In the genomic region with DNA sequence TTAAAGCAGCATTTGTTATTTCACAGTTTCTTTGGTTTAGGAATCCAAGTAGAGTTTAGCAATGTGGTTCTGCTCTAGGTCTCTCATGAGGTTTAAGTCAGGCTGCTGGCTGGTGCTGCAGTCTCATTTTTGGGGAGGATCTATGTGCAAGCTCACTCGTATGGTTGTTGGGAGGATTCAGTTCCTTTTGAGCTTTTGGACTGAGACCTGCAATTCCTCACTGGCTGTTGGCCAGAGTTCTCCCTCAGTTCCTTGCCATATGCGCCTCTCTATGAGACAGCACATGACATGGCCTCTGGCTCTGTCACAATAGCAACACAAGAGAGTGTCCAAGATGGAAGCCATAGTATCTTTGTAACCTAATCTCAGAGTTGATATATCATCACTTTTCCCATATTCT, we compare ENCODE assay signal across 21 cellular contexts.
DNase-seq lines count a peak whose midpoint lies in the region; ATAC-seq, FAIRE-seq and TF ChIP-seq lines count a peak whose summit lies in the region.
"Had no signal": no experiment of that assay in that cellular context is flagged by ENCODE, and none has a peak within 500 bp of the region (broad histone marks: within the 10 kb centered on the region; RNA-seq: fewer than 3 reads in every experiment).

No MANE protein-coding gene starts in this region.

- H3K9ac ChIP-seq in HepG2 (ENCODE audit: insufficient read depth, low read depth, low read length) (no peak overlapping the region), mesenchymal stem cell (ENCODE audit: low read length) (peak overlapping the region; percentile 5)

- no peak overlapping the region for H3K27ac Mint-ChIP-seq in stimulated activated naive B cell treated with anti-CD40 and anti-IgM and Interleukin-4, amounts not matched to agents 10 μg/mL and 1 μg/mL and 100 μg/mL, for 72 hours
- no peak overlapping the region for H3K27ac Mint-ChIP-seq in mesothelial cell of epicardium
- H3K27ac Mint-ChIP-seq: activated CD4-positive, alpha-beta T cell treated with anti-CD3 and anti-CD28 coated beads, Interleukin-2, amount 10 ng/mL, durations not matched to agents 24 days and 14 days had no signal

- no peaks in the 10 kb centered on the region for H3K79me1 ChIP-seq in mesenchymal stem cell (replicated peaks; ENCODE audit: low read length, poor library complexity, severe bottlenecking)

- peaks cover 29 to 31% of the 10 kb centered on the region in 2 donors for H3K36me3 Mint-ChIP-seq in stimulated activated naive B cell treated with anti-CD40 and anti-IgM and Interleukin-4, amounts not matched to agents 10 μg/mL and 1 μg/mL and 100 μg/mL, for 72 hours
- peaks cover 2% of the 10 kb centered on the region for H3K36me3 Mint-ChIP-seq in mesothelial cell of epicardium

- TF ChIP-seq CTCF in right lobe of liver (IDR thresholded peaks at IDR 0.05) (no peak), HepG2 (CRISPR knock-in tag; IDR thresholded peaks at IDR 0.05) (no peak), mesothelial cell of epicardium (IDR thresholded peaks at IDR 0.05; ENCODE audit: unreplicated experiment) (no peak)

- no peak overlapping the region for H3K4me2 ChIP-seq in HepG2 (ENCODE audit: low read depth, low read length)
- H3K4me2 ChIP-seq in mesenchymal stem cell (ENCODE audit: low read length, poor library complexity, severe bottlenecking), result no peak overlapping the region

- no TSS peak for BruUV-seq in HepG2 (replicated peaks; lab: Mats Ljungman, UMichigan)

- H3K4me3 Mint-ChIP-seq in stimulated activated naive B cell treated with anti-CD40 and anti-IgM and Interleukin-4, amounts not matched to agents 10 μg/mL and 1 μg/mL and 100 μg/mL, for 72 hours, result no peak overlapping the region
- no peak overlapping the region for H3K4me3 Mint-ChIP-seq in mesothelial cell of epicardium
- H3K4me3 Mint-ChIP-seq: activated CD4-positive, alpha-beta T cell treated with anti-CD3 and anti-CD28 coated beads, Interleukin-2, amount 10 ng/mL, durations not matched to agents 24 days and 14 days; central memory CD8-positive, alpha-beta T cell had no signal

- ATAC-seq in right lobe of liver (peak in 3 of 4 donors; percentile 42 to 63 (median 46)), HepG2 (no peak)
- no peak for ATAC-seq in stimulated activated naive B cell treated with anti-CD40 and anti-IgM and Interleukin-4, amounts not matched to agents 10 μg/mL and 1 μg/mL and 100 μg/mL, for 72 hours (replicated peaks)
- ATAC-seq: GM12878 had no signal

- no peak overlapping the region for H2AFZ ChIP-seq in HepG2 (ENCODE audit: low read length)
- no peak overlapping the region for H2AFZ ChIP-seq in mesenchymal stem cell (ENCODE audit: low read depth, low read length)

- TF ChIP-seq POLR2A in right lobe of liver (IDR thresholded peaks at IDR 0.05), result no peak
- TF ChIP-seq POLR2A in HepG2 (IDR thresholded peaks at IDR 0.05; ENCODE audit: insufficient read depth in 1 of 2, low read depth in 2 of 2, low read length in 2 of 2), result no peak

- H3K14ac ChIP-seq in mesenchymal stem cell (ENCODE audit: low read length in 2 of 2), result no peak overlapping the region

- intact Hi-C loops in right lobe of liver (cut with DNase I) (no loop called here), HepG2 (cut with micrococcal nuclease; ENCODE audit: unreplicated experiment) (no loop called here)

- no peak overlapping the region for H4K8ac ChIP-seq in mesenchymal stem cell (ENCODE audit: low read length)

- H3K27ac ChIP-seq in right lobe of liver, result no peak overlapping the region
- H3K27ac ChIP-seq in HepG2 (ENCODE audit: extremely low read length, insufficient read depth, low read length), result no peak overlapping the region
- H3K27ac ChIP-seq in mesenchymal stem cell (ENCODE audit: low read length, poor library complexity, severe bottlenecking), result no peak overlapping the region
- H3K27ac ChIP-seq: ascending aorta, esophagus muscularis mucosa, neutrophil, uterus had no signal

- H3K4me3 ChIP-seq in right lobe of liver, result no peak overlapping the region
- H3K4me3 ChIP-seq in HepG2 (replicated peaks in 1 of 3; ENCODE audit: insufficient read depth in 1 of 3, low read depth in 2 of 3, low read length in 3 of 3), result no peak overlapping the region
- no peak overlapping the region for H3K4me3 ChIP-seq in mesenchymal stem cell (ENCODE audit: insufficient read depth in 1 of 2, low read depth in 1 of 2, low read length in 2 of 2)
- H3K4me3 ChIP-seq: ascending aorta, esophagus muscularis mucosa, GM12878, uterus had no signal

- no peak overlapping the region for H2BK120ac ChIP-seq in mesenchymal stem cell (ENCODE audit: low read depth, low read length)

- 76% methylated on average over 2 of the region's 2 CpGs for WGBS in right lobe of liver (ENCODE audit: insufficient coverage, low coverage, low lambda C conversion rate, missing lambda C conversion rate)
- 89% methylated on average over 2 of the region's 2 CpGs for WGBS in HepG2 (ENCODE audit: low lambda C conversion rate)
- 93% methylated on average over 2 of the region's 2 CpGs for WGBS in mesenchymal stem cell

- CTCF ChIA-PET in HepG2 (lab: Yijun Ruan, JAX; ENCODE audit: low intra/inter-chr PET ratio, low total read pairs), result no interaction called here

- H2BK15ac ChIP-seq in mesenchymal stem cell (ENCODE audit: low read depth, poor library complexity, severe bottlenecking), result no peak overlapping the region

- H3K79me2 ChIP-seq in HepG2 (ENCODE audit: insufficient read depth, low read length), result no peaks in the 10 kb centered on the region

- H3K27me3 ChIP-seq in right lobe of liver (no peaks in the 10 kb centered on the region), HepG2 (ENCODE audit: control insufficient read depth in 1 of 2, insufficient read depth in 2 of 2, low read length in 2 of 2) (no peaks in the 10 kb centered on the region), mesenchymal stem cell (ENCODE audit: control insufficient read depth in 1 of 2, insufficient read depth in 1 of 2, low read length in 2 of 2) (no peaks in the 10 kb centered on the region)
- H3K27me3 ChIP-seq: ascending aorta, esophagus muscularis mucosa, neutrophil, uterus had no signal

- no peaks in the 10 kb centered on the region for H3K9me3 Mint-ChIP-seq in stimulated activated naive B cell treated with anti-CD40 and anti-IgM and Interleukin-4, amounts not matched to agents 10 μg/mL and 1 μg/mL and 100 μg/mL, for 72 hours
- no peaks in the 10 kb centered on the region for H3K9me3 Mint-ChIP-seq in mesothelial cell of epicardium
- H3K9me3 Mint-ChIP-seq: activated CD4-positive, alpha-beta T cell treated with anti-CD3 and anti-CD28 coated beads, Interleukin-2, amount 10 ng/mL, durations not matched to agents 24 days and 14 days; central memory CD8-positive, alpha-beta T cell had no signal

- peaks cover 9 to 13% of the 10 kb centered on the region in 2 donors for H3K4me1 Mint-ChIP-seq in stimulated activated naive B cell treated with anti-CD40 and anti-IgM and Interleukin-4, amounts not matched to agents 10 μg/mL and 1 μg/mL and 100 μg/mL, for 72 hours
- peaks cover 2% of the 10 kb centered on the region for H3K4me1 Mint-ChIP-seq in mesothelial cell of epicardium

- DNase-seq in right lobe of liver, result no peak
- DNase-seq in HepG2 (ENCODE audit: low spot score), result no peak
- DNase-seq in fibroblast of gingiva (ENCODE audit: low read depth), result peak; percentile 10
- no peak for DNase-seq in mesenchymal stem cell
- no peak for DNase-seq in NK-92 treated with Interleukin-12 subunit alpha and Interleukin-12 subunit beta, amount 100 ng/mL, for 24 hours (lab: John Stamatoyannopoulos, UW)
- no peak for DNase-seq in ureter (ENCODE audit: low spot score)
- DNase-seq in stimulated activated naive B cell treated with anti-CD40 and anti-IgM and Interleukin-4, amounts not matched to agents 10 μg/mL and 1 μg/mL and 100 μg/mL, for 72 hours, result no peak
- DNase-seq in mesothelial cell of epicardium (ENCODE audit: low spot score in 2 of 2, unreplicated experiment in 2 of 2), result no peak
- DNase-seq: activated CD4-positive, alpha-beta T cell treated with anti-CD3 and anti-CD28 coated beads, Interleukin-2, amount 10 ng/mL, durations not matched to agents 24 days and 14 days; activated effector memory CD4-positive, alpha-beta T cell treated with anti-CD3 and anti-CD28 coated beads, Interleukin-2, amount 50 U/mL, for 16 hours; DMS153; effector memory CD4-positive, alpha-beta T cell; IMR-90; NCI-H146; stimulated activated CD4-positive, alpha-beta T cell treated with anti-CD3 and anti-CD28 coated beads, Interleukin-12 subunit alpha, Interleukin-12 subunit beta, amount 100 ng/mL, for 4 hours; uterus had no signal

- H3K4me1 ChIP-seq in right lobe of liver, result peaks cover 0 to 4% (median 0%) of the 10 kb centered on the region in 4 donors
- H3K4me1 ChIP-seq in HepG2 (ENCODE audit: insufficient read depth, low read length), result no peaks in the 10 kb centered on the region
- no peaks in the 10 kb centered on the region for H3K4me1 ChIP-seq in mesenchymal stem cell (ENCODE audit: control insufficient read depth, insufficient read depth, low read depth, low read length)

- FAIRE-seq in HepG2 (lab: Jason Lieb, UNC), result no peak
- FAIRE-seq: GM12878 had no signal

- no peaks in the 10 kb centered on the region for H4K20me1 ChIP-seq in HepG2 (ENCODE audit: insufficient read depth, low read length)

- H3K36me3 ChIP-seq in right lobe of liver (no peaks in the 10 kb centered on the region), HepG2 (replicated peaks in 1 of 2; ENCODE audit: control insufficient read depth in 1 of 2, insufficient read depth in 2 of 2, low read length in 2 of 2) (no peaks in the 10 kb centered on the region; a peak in 2 of 5 replicates), mesenchymal stem cell (ENCODE audit: control insufficient read depth in 1 of 2, insufficient read depth in 2 of 2, low read depth in 1 of 2, low read length in 2 of 2) (no peaks in the 10 kb centered on the region)
- H3K36me3 ChIP-seq: ascending aorta, esophagus muscularis mucosa, uterus had no signal

- no peak overlapping the region for H3K18ac ChIP-seq in mesenchymal stem cell (ENCODE audit: low read depth in 1 of 2, low read length in 2 of 2)

- POLR2A ChIA-PET in HepG2 (lab: Yijun Ruan, JAX), result no interaction called here

- no peak overlapping the region for H4K91ac ChIP-seq in mesenchymal stem cell (ENCODE audit: low read length)

- H3K23ac ChIP-seq in mesenchymal stem cell (ENCODE audit: low read length in 2 of 2), result no peak overlapping the region

- H3K27me3 Mint-ChIP-seq in stimulated activated naive B cell treated with anti-CD40 and anti-IgM and Interleukin-4, amounts not matched to agents 10 μg/mL and 1 μg/mL and 100 μg/mL, for 72 hours, result no peaks in the 10 kb centered on the region
- no peaks in the 10 kb centered on the region for H3K27me3 Mint-ChIP-seq in mesothelial cell of epicardium (ENCODE audit: low read depth)
- H3K27me3 Mint-ChIP-seq: activated CD4-positive, alpha-beta T cell treated with anti-CD3 and anti-CD28 coated beads, Interleukin-2, amount 10 ng/mL, durations not matched to agents 24 days and 14 days; central memory CD8-positive, alpha-beta T cell had no signal

- H2AK5ac ChIP-seq in mesenchymal stem cell (ENCODE audit: low read length, severe bottlenecking), result no peak overlapping the region

- in situ Hi-C loops in HepG2 (cut with HindIII; ENCODE audit: extremely low pct_ligation_motif_present, low pct_unique_long_range_greater_than_20kb), result no loop called here

- no peak for TF ChIP-seq EP300 in HepG2 (IDR thresholded peaks at IDR 0.05; ENCODE audit: low read depth in 2 of 2, low read length in 2 of 2)
- TF ChIP-seq EP300 in HepG2 (CRISPR knock-in tag; IDR thresholded peaks at IDR 0.05; ENCODE audit: borderline replicate concordance), result no peak

- no peak for TF ChIP-seq RAD21 in HepG2 (CRISPR knock-in tag; IDR thresholded peaks at IDR 0.05)

- no peak overlapping the region for H2BK12ac ChIP-seq in mesenchymal stem cell (ENCODE audit: low read length in 2 of 2)

- H3K9me3 ChIP-seq in right lobe of liver, result no peaks in the 10 kb centered on the region
- H3K9me3 ChIP-seq in HepG2 (ENCODE audit: low read length), result no peaks in the 10 kb centered on the region
- no peaks in the 10 kb centered on the region for H3K9me3 ChIP-seq in mesenchymal stem cell (ENCODE audit: control insufficient read depth, low read length)
- H3K9me3 ChIP-seq: ascending aorta, esophagus muscularis mucosa, neutrophil, uterus had no signal

- no peak overlapping the region for H2BK5ac ChIP-seq in mesenchymal stem cell (ENCODE audit: low read depth, low read length, poor library complexity, severe bottlenecking)

- no peak overlapping the region for H3K4ac ChIP-seq in mesenchymal stem cell (ENCODE audit: low read depth in 1 of 2, low read length in 2 of 2)

Comparison
In these comparisons a context has a peak if more than half of its experiments do, and no peak if none do; other contexts are left out.
1. ATAC-seq: peak in right lobe of liver (3 of 4); none in HepG2 (single experiment) and stimulated activated naive B cell treated with anti-CD40 and anti-IgM and Interleukin-4, amounts not matched to agents 10 μg/mL and 1 μg/mL and 100 μg/mL, for 72 hours (0 of 2).